In the genomic region with DNA sequence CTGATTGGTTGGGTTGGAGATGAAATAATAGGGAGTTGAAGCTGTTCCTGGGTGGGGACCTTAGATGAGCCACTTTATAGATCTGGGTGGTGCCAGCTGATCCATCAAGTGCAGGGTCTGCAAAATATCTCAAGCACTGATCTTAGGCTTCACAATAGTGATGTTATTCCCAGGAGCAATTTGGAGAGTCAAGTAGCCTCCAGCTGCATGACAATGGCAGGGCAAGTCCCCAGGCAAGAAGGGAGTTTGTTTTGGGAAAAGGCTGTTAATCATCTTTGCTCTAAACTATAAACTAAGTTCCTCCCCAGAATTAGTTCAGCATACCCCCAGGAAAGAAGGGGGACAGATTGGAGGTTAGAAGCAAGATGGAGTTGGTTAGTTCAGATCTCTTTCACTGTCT, we compare ENCODE assay signal across 23 cellular contexts.
"Had no signal": no experiment of that assay in that cellular context is flagged by ENCODE, and none has a peak within 500 bp of the region (broad histone marks: within the 10 kb centered on the region; RNA-seq: fewer than 3 reads in every experiment).

No MANE protein-coding gene starts in this region.

- H3K4me1 ChIP-seq: esophagus squamous epithelium, gastrocnemius medialis, heart left ventricle, left lung, lower lobe of right lung had no signal

- H3K27ac Mint-ChIP-seq: mesothelial cell of epicardium had no signal

- H3K4me1 Mint-ChIP-seq: mesothelial cell of epicardium, naive B cell had no signal

- H3K79me2 ChIP-seq: hepatocyte had no signal

- H3K4me2 ChIP-seq: hepatocyte had no signal

- H3K4me3 ChIP-seq: coronary artery, dorsolateral prefrontal cortex, esophagus squamous epithelium, gastrocnemius medialis, heart left ventricle, hepatocyte, left lung, lower lobe of right lung, mucosa of descending colon had no signal

- H3K9me3 ChIP-seq: gastrocnemius medialis had no signal

- H2AFZ ChIP-seq: hepatocyte had no signal

- H3K36me3 Mint-ChIP-seq: mesothelial cell of epicardium had no signal

- H3K4me3 Mint-ChIP-seq: mesothelial cell of epicardium had no signal

- DNase-seq: dermis blood vessel endothelial cell; dorsolateral prefrontal cortex; effector CD4-positive, alpha-beta T cell; effector memory CD4-positive, alpha-beta T cell; erythroblast; esophagus squamous epithelium; foreskin fibroblast; foreskin melanocyte; gastrocnemius medialis; heart left ventricle; hypothalamus; left cardiac atrium; left lung; left ventricle myocardium superior; lower lobe of right lung; mesenchymal stem cell; mucosa of descending colon; naive B cell had no signal

- H3K27me3 ChIP-seq: dorsolateral prefrontal cortex, esophagus squamous epithelium, gastrocnemius medialis, heart left ventricle, hepatocyte, left lung had no signal

- H3K36me3 ChIP-seq: esophagus squamous epithelium, gastrocnemius medialis, heart left ventricle, left lung, lower lobe of right lung had no signal

- H3K27ac ChIP-seq: coronary artery, dorsolateral prefrontal cortex, epithelial cell of prostate, esophagus squamous epithelium, gastrocnemius medialis, heart left ventricle, hepatocyte, left lung, lower lobe of right lung had no signal

- ATAC-seq: esophagus mucosa, gastrocnemius medialis, heart left ventricle, left cardiac atrium, left lung, left ventricle myocardium superior, lower lobe of right lung, mucosa of descending colon had no signal
